1 cellular context compared by ENCODE assay signal in the genomic region with DNA sequence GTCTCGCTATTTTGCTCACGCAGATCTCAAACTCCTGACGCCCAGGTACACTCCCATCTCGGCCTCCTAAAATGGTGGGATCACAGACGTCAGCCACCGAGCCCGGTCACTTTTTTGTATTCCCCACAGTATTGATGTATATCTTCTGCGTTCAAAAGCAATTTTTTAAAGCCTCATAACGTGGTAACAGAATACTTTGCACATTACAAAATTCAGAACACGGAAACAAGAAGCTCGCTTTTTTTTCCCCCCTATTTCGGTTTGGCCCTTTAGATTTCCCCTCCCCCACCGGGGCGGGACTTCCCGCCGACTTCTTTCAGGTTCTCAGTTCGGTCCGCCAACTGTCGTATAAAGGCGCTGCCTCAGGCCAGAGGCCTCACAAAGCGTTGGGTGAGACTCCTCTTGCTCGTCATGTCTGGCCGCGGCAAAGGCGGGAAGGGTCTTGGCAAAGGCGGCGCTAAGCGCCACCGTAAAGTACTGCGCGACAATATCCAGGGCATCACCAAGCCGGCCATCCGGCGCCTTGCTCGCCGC.
TF ChIP-seq lines count a peak whose summit lies in the region.
"Not testable (repeated sequence)": the region's sequence is repeated elsewhere in the genome, so short reads cannot be mapped to it uniquely, and the experiment has no call there.

No MANE protein-coding gene starts in this region.

TF ChIP-seq in K562, 482 proteins besides CTCF, POLR2A, EP300 and RAD21 (continued from another document and continues in another):
- peak; percentile 100 for TF ChIP-seq ZBTB5 (IDR thresholded peaks at IDR 0.05)
- peak; percentile 87 for TF ChIP-seq ASH1L (IDR thresholded peaks at IDR 0.05; ENCODE audit: borderline replicate concordance, low read depth, partially characterized antibody)
- TF ChIP-seq BCLAF1 (IDR thresholded peaks at IDR 0.05; ENCODE audit: borderline replicate concordance in 1 of 2, control insufficient read depth in 1 of 2, low read depth in 2 of 2, low read length in 1 of 2), result 0 out of 4 replicates have a peak, but pooled peaks of 1 of the 2 experiments have one; percentile 71
- TF ChIP-seq ZNF766 (CRISPR knock-in tag; conservative IDR thresholded peaks at IDR 0.05), result 0 out of 2 replicates have a peak, but pooled peaks have one; percentile 52
- peak; percentile 9; the same call in 1 of the 2 replicates for TF ChIP-seq AFF4 (CRISPR knock-in tag; IDR thresholded peaks at IDR 0.05)
- peak; percentile 71; the same call in 1 of the 2 replicates for TF ChIP-seq ZNF589 (CRISPR knock-in tag; IDR thresholded peaks at IDR 0.05; ENCODE audit: low read depth)
- TF ChIP-seq TAF7 (tag; IDR thresholded peaks at IDR 0.05), result peak; percentile 34; the same call in 1 of the 2 replicates
- peak; percentile 60; the same call in 1 of the 2 replicates for TF ChIP-seq DDX20 (tag; IDR thresholded peaks at IDR 0.05; ENCODE audit: low read depth)
- TF ChIP-seq NR2C2 (CRISPR knock-in tag; IDR thresholded peaks at IDR 0.05); TEAD4 (CRISPR knock-in tag; IDR thresholded peaks at IDR 0.05; ENCODE audit: borderline replicate concordance); MYNN (CRISPR knock-in tag; IDR thresholded peaks at IDR 0.05); TOE1 (CRISPR knock-in tag; IDR thresholded peaks at IDR 0.05; ENCODE audit: borderline replicate concordance, low read depth); ATF3 (CRISPR knock-in tag; conservative IDR thresholded peaks at IDR 0.05); FOXM1 (CRISPR knock-in tag; IDR thresholded peaks at IDR 0.05; ENCODE audit: low read depth): not testable (repeated sequence)
- TF ChIP-seq NR2C2 (tag; IDR thresholded peaks at IDR 0.05), result peak; percentile 60; the same call in 1 of the 2 replicates
- 0 out of 2 replicates have a peak, but pooled peaks have one; percentile 7 for TF ChIP-seq PTBP1 (IDR thresholded peaks at IDR 0.05; ENCODE audit: low read depth, low read length)
- peak; percentile 50 for TF ChIP-seq PML (IDR thresholded peaks at IDR 0.05; ENCODE audit: low read length)
- peak; percentile 52; the same call in 1 of the 2 replicates for TF ChIP-seq ZEB2 (IDR thresholded peaks at IDR 0.05)
- TF ChIP-seq GTF2F1 (IDR thresholded peaks at IDR 0.05; ENCODE audit: low read depth, low read length), result peak; percentile 70; the same call in 1 of the 2 replicates
- TF ChIP-seq ZBED1 (IDR thresholded peaks at IDR 0.05), result 0 out of 2 replicates have a peak, but pooled peaks have one; percentile 21
- TF ChIP-seq, protein P1, sequence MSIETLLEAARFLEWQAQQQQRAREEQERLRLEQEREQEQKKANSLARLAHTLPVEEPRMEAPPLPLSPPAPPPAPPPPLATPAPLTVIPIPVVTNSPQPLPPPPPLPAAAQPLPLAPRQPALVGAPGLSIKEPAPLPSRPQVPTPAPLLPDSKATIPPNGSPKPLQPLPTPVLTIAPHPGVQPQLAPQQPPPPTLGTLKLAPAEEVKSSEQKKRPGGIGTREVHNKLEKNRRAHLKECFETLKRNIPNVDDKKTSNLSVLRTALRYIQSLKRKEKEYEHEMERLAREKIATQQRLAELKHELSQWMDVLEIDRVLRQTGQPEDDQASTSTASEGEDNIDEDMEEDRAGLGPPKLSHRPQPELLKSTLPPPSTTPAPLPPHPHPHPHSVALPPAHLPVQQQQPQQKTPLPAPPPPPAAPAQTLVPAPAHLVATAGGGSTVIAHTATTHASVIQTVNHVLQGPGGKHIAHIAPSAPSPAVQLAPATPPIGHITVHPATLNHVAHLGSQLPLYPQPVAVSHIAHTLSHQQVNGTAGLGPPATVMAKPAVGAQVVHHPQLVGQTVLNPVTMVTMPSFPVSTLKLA (conservative IDR thresholded peaks at IDR 0.05), result peak in 1 of 2 experiments; percentile 4; a peak in 2 of 4 replicates
- peak; percentile 69 for TF ChIP-seq CREM (IDR thresholded peaks at IDR 0.05; ENCODE audit: low read depth)
- TF ChIP-seq ZNF41 (CRISPR knock-in tag; conservative IDR thresholded peaks at IDR 0.05), result 0 out of 2 replicates have a peak, but pooled peaks have one; percentile 27
- TF ChIP-seq FOXK2 (conservative IDR thresholded peaks at IDR 0.05 in 1 of 2, IDR thresholded peaks at IDR 0.05 in 1 of 2; ENCODE audit: low read depth in 2 of 2), result peak; percentile 63 to 98
- peak; percentile 38; the same call in 1 of the 2 replicates for TF ChIP-seq C11orf30 (IDR thresholded peaks at IDR 0.05; ENCODE audit: low read depth)
- TF ChIP-seq ETS1 (conservative IDR thresholded peaks at IDR 0.05; ENCODE audit: control insufficient read depth, low read depth, low read length), result peak; percentile 53
- peak; percentile 49; the same call in 1 of the 2 replicates for TF ChIP-seq ZNF384 (IDR thresholded peaks at IDR 0.05; ENCODE audit: low read depth, low read length)
- TF ChIP-seq KDM4B (IDR thresholded peaks at IDR 0.05; ENCODE audit: borderline replicate concordance in 2 of 2, low read depth in 1 of 2), result peak in 1 of 2 experiments; percentile 64; a peak in 2 of 4 replicates
- peak; percentile 29; the same call in 1 of the 2 replicates for TF ChIP-seq SOX6 (IDR thresholded peaks at IDR 0.05)
- TF ChIP-seq TEAD4 (IDR thresholded peaks at IDR 0.05; ENCODE audit: low read length), result peak; percentile 23; the same call in 1 of the 2 replicates
- TF ChIP-seq TARDBP (IDR thresholded peaks at IDR 0.05), result 0 out of 2 replicates have a peak, but pooled peaks have one; percentile 21
- TF ChIP-seq MYNN (IDR thresholded peaks at IDR 0.05), result 0 out of 2 replicates have a peak, but pooled peaks have one; percentile 36
- peak; percentile 69; the same call in 1 of the 2 replicates for TF ChIP-seq SMAD3 (CRISPR knock-in tag; conservative IDR thresholded peaks at IDR 0.05)
- peak; percentile 86; the same call in 1 of the 2 replicates for TF ChIP-seq TOE1 (IDR thresholded peaks at IDR 0.05; ENCODE audit: borderline replicate concordance)
- peak; percentile 16 to 81 (median 45) for TF ChIP-seq YY1 (IDR thresholded peaks at IDR 0.05; ENCODE audit: borderline replicate concordance in 1 of 3, control insufficient read depth in 1 of 3, extremely low read depth in 1 of 3, insufficient read depth in 3 of 3, insufficient read length in 1 of 3, insufficient replicate concordance in 2 of 3, low read depth in 1 of 3, low read length in 2 of 3)
- 0 out of 2 replicates have a peak, but pooled peaks have one; percentile 12 for TF ChIP-seq ATF3 (IDR thresholded peaks at IDR 0.05)
- peak; percentile 65; the same call in 1 of the 2 replicates for TF ChIP-seq FOXM1 (IDR thresholded peaks at IDR 0.05; ENCODE audit: low read depth)
- 0 out of 2 replicates have a peak, but pooled peaks have one; percentile 55 for TF ChIP-seq KAT8 (IDR thresholded peaks at IDR 0.05; ENCODE audit: low read depth)
- peak; percentile 44 for TF ChIP-seq L3MBTL2 (IDR thresholded peaks at IDR 0.05)
- TF ChIP-seq LEF1 (IDR thresholded peaks at IDR 0.05), result peak; percentile 44; the same call in 1 of the 2 replicates
- TF ChIP-seq DIDO1 (tag; IDR thresholded peaks at IDR 0.05; ENCODE audit: low read depth), result 0 out of 2 replicates have a peak, but pooled peaks have one; percentile 23
- TF ChIP-seq CXXC5 (CRISPR knock-in tag; IDR thresholded peaks at IDR 0.05), result peak; percentile 75
- peak; percentile 67; the same call in 1 of the 2 replicates for TF ChIP-seq TCF7L2 (IDR thresholded peaks at IDR 0.05; ENCODE audit: low read depth, low read length)
- TF ChIP-seq PRDM10 (IDR thresholded peaks at IDR 0.05; ENCODE audit: partially characterized antibody), result peak; percentile 99
